In genomic region chr14:39180553-39180952, GRCh38 we compare ENCODE assay signal across 2 cellular contexts.
TF ChIP-seq lines count a peak whose summit lies in the region.

No MANE protein-coding gene starts in this region.

TF ChIP-seq in HCT116, 20 proteins besides CTCF, POLR2A, EP300 and RAD21:
- TF ChIP-seq SP1 (IDR thresholded peaks at IDR 0.05; ENCODE audit: low read depth) = no peak
- no peak for TF ChIP-seq CBX3 (IDR thresholded peaks at IDR 0.05; ENCODE audit: low read depth)
- TF ChIP-seq JUND (IDR thresholded peaks at IDR 0.05) = no peak
- TF ChIP-seq EZH2 (IDR thresholded peaks at IDR 0.05) = no peak
- no peak for TF ChIP-seq ATF3 (IDR thresholded peaks at IDR 0.05)
- TF ChIP-seq SRF (IDR thresholded peaks at IDR 0.05; ENCODE audit: low read depth) = no peak

TF ChIP-seq in endothelial cell of umbilical vein, 7 proteins besides CTCF, POLR2A, EP300 and RAD21:
- no peak for TF ChIP-seq MAX (IDR thresholded peaks at IDR 0.05; ENCODE audit: insufficient read depth, insufficient read length)
- TF ChIP-seq POLR2AphosphoS5 (IDR thresholded peaks at IDR 0.05; ENCODE audit: insufficient read depth, low read depth, low read length) = no peak
- no peak for TF ChIP-seq FOS (IDR thresholded peaks at IDR 0.05; ENCODE audit: borderline replicate concordance, insufficient read depth, low read length)
- no peak for TF ChIP-seq MYC (IDR thresholded peaks at IDR 0.05; ENCODE audit: low read depth, low read length)
- no peak for TF ChIP-seq JUN (IDR thresholded peaks at IDR 0.05; ENCODE audit: borderline replicate concordance, insufficient read depth, insufficient read length, low read depth)
- TF ChIP-seq GATA2 (IDR thresholded peaks at IDR 0.05; ENCODE audit: insufficient read depth, insufficient read length, low read depth, low read length) = no peak
- TF ChIP-seq EZH2 (IDR thresholded peaks at IDR 0.05; ENCODE audit: borderline replicate concordance, low read depth, low read length, severe bottlenecking) = no peak
